ENCODE assay signal across 27 cellular contexts in genomic region chr10:45080321-45080720, GRCh38.
"Had no signal": no experiment of that assay in that cellular context is flagged by ENCODE, and none has a peak within 500 bp of the region (broad histone marks: within the 10 kb centered on the region; RNA-seq: fewer than 3 reads in every experiment).

No MANE protein-coding gene starts in this region.

- ATAC-seq: gastrocnemius medialis; left lung; mucosa of descending colon; natural killer cell treated with Interleukin-12 subunit alpha and Interleukin-12 subunit beta and Interleukin-15 and Interleukin-18, amount 100 ng/mL, for 72 hours; stimulated activated effector memory CD8-positive, alpha-beta T cell treated with anti-CD3 and anti-CD28 coated beads, Interleukin-12 subunit alpha, Interleukin-12 subunit beta, amount 100 ng/mL, for 72 hours had no signal

- H3K36me3 ChIP-seq: colonic mucosa, esophagus squamous epithelium, gastrocnemius medialis, left lung, neutrophil, sigmoid colon, stomach, transverse colon had no signal

- H3K27me3 ChIP-seq: colonic mucosa, esophagus squamous epithelium, gastrocnemius medialis, hepatocyte, sigmoid colon, transverse colon had no signal

- H3K4me3 Mint-ChIP-seq: dendritic cell treated with granulocyte-macrophage colony-stimulating factor and Interleukin-4, amounts not matched to agents 40 ng/mL and 50 ng/mL, for 4 days; mesothelial cell of epicardium; naive B cell; natural killer cell treated with Interleukin-12 subunit alpha and Interleukin-12 subunit beta and Interleukin-15 and Interleukin-18, amount 100 ng/mL, for 72 hours; neural crest cell; stimulated activated effector memory CD8-positive, alpha-beta T cell treated with anti-CD3 and anti-CD28 coated beads, Interleukin-12 subunit alpha, Interleukin-12 subunit beta, amount 100 ng/mL, for 72 hours had no signal

- H3K36me3 Mint-ChIP-seq: mesothelial cell of epicardium; stimulated activated effector memory CD8-positive, alpha-beta T cell treated with anti-CD3 and anti-CD28 coated beads, Interleukin-12 subunit alpha, Interleukin-12 subunit beta, amount 100 ng/mL, for 72 hours had no signal

- H3K4me3 ChIP-seq: colonic mucosa, esophagus squamous epithelium, gastrocnemius medialis, hepatocyte, left lung, mucosa of descending colon, sigmoid colon, stomach, transverse colon had no signal

- DNase-seq: central memory CD4-positive, alpha-beta T cell; colonic mucosa; effector CD8-positive, alpha-beta T cell; erythroblast; esophagus squamous epithelium; foreskin fibroblast; gastrocnemius medialis; head of caudate nucleus; kidney; left lung; mesenchymal stem cell; mucosa of descending colon; naive B cell; sigmoid colon; stimulated activated CD4-positive, alpha-beta T cell treated with anti-CD3 and anti-CD28 coated beads, Interleukin-2, amount 100 ng/mL, for 24 hours; stimulated activated CD4-positive, alpha-beta T cell treated with anti-CD3 and anti-CD28 coated beads, Interleukin-4, amount 100 ng/mL, for 24 hours; stimulated activated naive CD4-positive, alpha-beta T cell treated with Interleukin-2 at 50 U/mL for 16 hours; stomach; transverse colon had no signal

- H3K9me3 Mint-ChIP-seq: neural crest cell had no signal

- H3K4me1 Mint-ChIP-seq: naive B cell had no signal

- H3K27ac Mint-ChIP-seq: dendritic cell treated with granulocyte-macrophage colony-stimulating factor and Interleukin-4, amounts not matched to agents 40 ng/mL and 50 ng/mL, for 4 days; mesothelial cell of epicardium; naive B cell; natural killer cell treated with Interleukin-12 subunit alpha and Interleukin-12 subunit beta and Interleukin-15 and Interleukin-18, amount 100 ng/mL, for 72 hours; progenitor cell of endocrine pancreas; stimulated activated effector memory CD8-positive, alpha-beta T cell treated with anti-CD3 and anti-CD28 coated beads, Interleukin-12 subunit alpha, Interleukin-12 subunit beta, amount 100 ng/mL, for 72 hours had no signal

- H3K9me3 ChIP-seq: colonic mucosa, esophagus squamous epithelium, gastrocnemius medialis, mucosa of descending colon, neutrophil, sigmoid colon, transverse colon had no signal
